Comparison of ENCODE assay signal across 2 cellular contexts in genomic region chr7:6705959-6706665, GRCh38.
A peak's percentile ranks its signal among the peaks of the same experiment; 100 is the strongest.
TF ChIP-seq lines count a peak whose summit lies in the region.

No MANE protein-coding gene starts in this region.

TF ChIP-seq in IMR-90, 13 proteins besides CTCF, POLR2A, EP300 and RAD21:
- 0 out of 2 replicates have a peak, but pooled peaks have one; percentile 0 for TF ChIP-seq MXI1 (IDR thresholded peaks at IDR 0.05; ENCODE audit: borderline replicate concordance, low read depth, low read length)
- no peak for TF ChIP-seq CHD1 (IDR thresholded peaks at IDR 0.05; ENCODE audit: low read depth, low read length)
- no peak for TF ChIP-seq BHLHE40 (IDR thresholded peaks at IDR 0.05; ENCODE audit: low read depth, low read length)
- 0 out of 2 replicates have a peak, but pooled peaks have one; percentile 14 for TF ChIP-seq MAZ (IDR thresholded peaks at IDR 0.05; ENCODE audit: borderline replicate concordance, low read depth, low read length)
- TF ChIP-seq SMC3 (IDR thresholded peaks at IDR 0.05; ENCODE audit: low read depth, low read length), result no peak
- TF ChIP-seq USF2 (IDR thresholded peaks at IDR 0.05; ENCODE audit: low read depth, low read length), result no peak
- no peak for TF ChIP-seq RCOR1 (IDR thresholded peaks at IDR 0.05; ENCODE audit: insufficient replicate concordance, low read length)
- no peak for TF ChIP-seq NFE2L2 (IDR thresholded peaks at IDR 0.05; ENCODE audit: low read depth, low read length)
- TF ChIP-seq MAFK (IDR thresholded peaks at IDR 0.05; ENCODE audit: low read depth, low read length), result no peak
- no peak for TF ChIP-seq ELK1 (IDR thresholded peaks at IDR 0.05; ENCODE audit: borderline replicate concordance, low read depth, low read length)

TF ChIP-seq in H1, 55 proteins besides CTCF, POLR2A, EP300 and RAD21:
- no peak for TF ChIP-seq RNF2 (IDR thresholded peaks at IDR 0.05; ENCODE audit: borderline replicate concordance, low read depth, low read length, missing control alignments, poor library complexity, severe bottlenecking)
- TF ChIP-seq ASH2L (IDR thresholded peaks at IDR 0.05; ENCODE audit: low read length), result peak; percentile 38
